ENCODE assay signal across 18 cellular contexts in genomic region chr16:79154081-79154480, GRCh38.
A peak's percentile ranks its signal among the peaks of the same experiment; 100 is the strongest.
DNase-seq lines count a peak whose midpoint lies in the region; ATAC-seq and TF ChIP-seq lines count a peak whose summit lies in the region.
"Had no signal": no experiment of that assay in that cellular context is flagged by ENCODE, and none has a peak within 500 bp of the region (broad histone marks: within the 10 kb centered on the region; RNA-seq: fewer than 3 reads in every experiment).

No MANE protein-coding gene starts in this region.

- no peak overlapping the region for H4K91ac ChIP-seq in neuronal stem cell (ENCODE audit: low read depth, low read length, poor library complexity)

- no peak overlapping the region for H3K4me2 ChIP-seq in neuronal stem cell (ENCODE audit: insufficient read depth, low read length, poor library complexity, severe bottlenecking)
- H3K4me2 ChIP-seq: KMS-11 had no signal

- no CpG with 5 or more reads among the region's 3 CpGs for WGBS in neuronal stem cell (ENCODE audit: extremely low coverage in 2 of 2, insufficient read length in 2 of 2, insufficient replicate concordance in 1 of 2), 2 donors

- H3K4me1 ChIP-seq in neuronal stem cell (ENCODE audit: control insufficient read depth in 2 of 2, insufficient read depth in 1 of 2, low read depth in 1 of 2, low read length in 2 of 2) (peaks cover 10 to 12% of the 10 kb centered on the region in 2 donors), left ventricle myocardium inferior (no peaks in the 10 kb centered on the region)

- no peak overlapping the region for H3K14ac ChIP-seq in neuronal stem cell (ENCODE audit: low read length)

- no peak overlapping the region for H2AFZ ChIP-seq in neuronal stem cell (ENCODE audit: low read length)

- H3K27ac Mint-ChIP-seq in dendritic cell treated with granulocyte-macrophage colony-stimulating factor and Interleukin-4, amounts not matched to agents 40 ng/mL and 50 ng/mL, for 4 days: peak overlapping the region; percentile 29
- H3K27ac Mint-ChIP-seq: B cell had no signal

- H3K4me3 ChIP-seq in neuronal stem cell (ENCODE audit: low read length in 2 of 2) (no peak overlapping the region), left ventricle myocardium inferior (no peak overlapping the region)
- H3K4me3 ChIP-seq: Peyer's patch had no signal

- peaks cover 12% of the 10 kb centered on the region for H3K27me3 Mint-ChIP-seq in dendritic cell treated with granulocyte-macrophage colony-stimulating factor and Interleukin-4, amounts not matched to agents 40 ng/mL and 50 ng/mL, for 4 days

- no peak overlapping the region for H2BK120ac ChIP-seq in neuronal stem cell (ENCODE audit: low read depth, low read length)

- no peak overlapping the region for H2BK5ac ChIP-seq in neuronal stem cell (ENCODE audit: low read length)

- intact Hi-C loops in dendritic cell treated with granulocyte-macrophage colony-stimulating factor and Interleukin-4, amounts not matched to agents 40 ng/mL and 50 ng/mL, for 4 days (cut with micrococcal nuclease): no loop called here
- intact Hi-C loops in left ventricle myocardium inferior (cut with micrococcal nuclease): no loop called here

- no peak overlapping the region for H2AK5ac ChIP-seq in neuronal stem cell (ENCODE audit: low read depth, low read length)

- no peak for TF ChIP-seq CTCF in left ventricle myocardium inferior (IDR thresholded peaks at IDR 0.05; ENCODE audit: borderline replicate concordance)

- H3K4me3 Mint-ChIP-seq in dendritic cell treated with granulocyte-macrophage colony-stimulating factor and Interleukin-4, amounts not matched to agents 40 ng/mL and 50 ng/mL, for 4 days: no peak overlapping the region
- H3K4me3 Mint-ChIP-seq: B cell had no signal

- DNase-seq in islet precursor cell (peak; percentile 64), neuronal stem cell (ENCODE audit: low spot score) (peak; percentile 27), substantia nigra (lab: John Stamatoyannopoulos, UW) (peak in 28 of 49 donors; percentile 5 to 60 (median 36)), left ventricle myocardium inferior (no peak), cerebellum (ENCODE audit: low spot score) (no peak), NCI-H1436 (lab: John Stamatoyannopoulos, UW) (no peak)
- DNase-seq: DMS79, IMR-90, NCI-H1092 treated with DMSO at 0.1 percent for 48 hours, NCI-H146, NCI-H2029, NCI-H2227 treated with DMSO at 0.1 percent for 48 hours, NCI-H510A, Peyer's patch had no signal

- no peak overlapping the region for H3K23ac ChIP-seq in neuronal stem cell (ENCODE audit: low read depth, low read length, poor library complexity)

- H2BK12ac ChIP-seq in neuronal stem cell (ENCODE audit: low read length): no peak overlapping the region

- H3K9me3 ChIP-seq in neuronal stem cell (replicated peaks in 1 of 2; ENCODE audit: control insufficient read depth in 2 of 2, insufficient read depth in 1 of 2, low read depth in 1 of 2, low read length in 2 of 2) (no peaks in the 10 kb centered on the region), left ventricle myocardium inferior (replicated peaks) (no peaks in the 10 kb centered on the region)
- H3K9me3 ChIP-seq: Peyer's patch had no signal

- H3K27me3 ChIP-seq in neuronal stem cell (ENCODE audit: control insufficient read depth in 3 of 3, insufficient read depth in 3 of 3, low read depth in 1 of 3, low read length in 3 of 3) (no peaks in the 10 kb centered on the region), left ventricle myocardium inferior (ENCODE audit: low read depth) (no peaks in the 10 kb centered on the region)
- H3K27me3 ChIP-seq: Peyer's patch had no signal

- H3K18ac ChIP-seq in neuronal stem cell (ENCODE audit: low read length): no peak overlapping the region

- H3K79me1 ChIP-seq in neuronal stem cell (ENCODE audit: low read depth, low read length): no peaks in the 10 kb centered on the region

- no peak overlapping the region for H2BK15ac ChIP-seq in neuronal stem cell (ENCODE audit: low read length)

- ATAC-seq in GM21381 (IDR thresholded peaks at IDR 0.05; ENCODE audit: unreplicated experiment): no peak

- H3K36me3 ChIP-seq in neuronal stem cell (replicated peaks in 1 of 2; ENCODE audit: control insufficient read depth in 2 of 2, insufficient read depth in 2 of 2, low read length in 2 of 2): no peaks in the 10 kb centered on the region
- H3K36me3 ChIP-seq in left ventricle myocardium inferior: no peaks in the 10 kb centered on the region
- H3K36me3 ChIP-seq: Peyer's patch had no signal

- H4K8ac ChIP-seq in neuronal stem cell (ENCODE audit: low read depth, low read length): no peak overlapping the region

- peaks cover 35% of the 10 kb centered on the region for H3K4me1 Mint-ChIP-seq in dendritic cell treated with granulocyte-macrophage colony-stimulating factor and Interleukin-4, amounts not matched to agents 40 ng/mL and 50 ng/mL, for 4 days (ENCODE audit: low read depth)
- H3K4me1 Mint-ChIP-seq: B cell had no signal

- no peak overlapping the region for H3K4ac ChIP-seq in neuronal stem cell (ENCODE audit: low read length)

- H3K9ac ChIP-seq in neuronal stem cell (ENCODE audit: low read depth, low read length, poor library complexity): no peak overlapping the region
- H3K9ac ChIP-seq: KMS-11 had no signal

- no peak overlapping the region for H3K27ac ChIP-seq in neuronal stem cell (replicated peaks; ENCODE audit: low read length)
- no peak overlapping the region for H3K27ac ChIP-seq in substantia nigra (ENCODE audit: low read depth, low read length, poor library complexity, severe bottlenecking)
- no peak overlapping the region for H3K27ac ChIP-seq in left ventricle myocardium inferior (replicated peaks)
- H3K27ac ChIP-seq: KMS-11, Peyer's patch had no signal

- no peaks in the 10 kb centered on the region for H3K9me3 Mint-ChIP-seq in dendritic cell treated with granulocyte-macrophage colony-stimulating factor and Interleukin-4, amounts not matched to agents 40 ng/mL and 50 ng/mL, for 4 days

- H3K36me3 Mint-ChIP-seq in dendritic cell treated with granulocyte-macrophage colony-stimulating factor and Interleukin-4, amounts not matched to agents 40 ng/mL and 50 ng/mL, for 4 days (ENCODE audit: low read depth): no peaks in the 10 kb centered on the region

Comparison
In these comparisons a context has a peak if more than half of its experiments do, and no peak if none do; other contexts are left out.
1. DNase-seq: peak in islet precursor cell (single experiment), neuronal stem cell (single experiment) and substantia nigra (28 of 49); none in left ventricle myocardium inferior (single experiment), cerebellum (single experiment) and NCI-H1436 (single experiment).